Comparison of ENCODE assay signal across 37 cellular contexts in genomic region chr6:69935079-69935478, GRCh38.
"Had no signal": no experiment of that assay in that cellular context is flagged by ENCODE, and none has a peak within 500 bp of the region (broad histone marks: within the 10 kb centered on the region; RNA-seq: fewer than 3 reads in every experiment).

No MANE protein-coding gene starts in this region.

- H3K36me3 Mint-ChIP-seq: activated CD4-positive, alpha-beta memory T cell treated with anti-CD3 and anti-CD28 coated beads for 36 hours; activated naive CD8-positive, alpha-beta T cell treated with anti-CD3 and anti-CD28 coated beads for 36 hours had no signal

- H3K9me3 ChIP-seq: MG63, Peyer's patch, SJSA1 had no signal

- H3K27me3 ChIP-seq: brain microvascular endothelial cell, MG63, Peyer's patch, SJSA1 had no signal

- H3K4me1 ChIP-seq: Peyer's patch, SJSA1 had no signal

- H3K36me3 ChIP-seq: brain microvascular endothelial cell, MG63, Peyer's patch, SJSA1 had no signal

- H3K4me3 ChIP-seq: MG63, Peyer's patch, SJSA1 had no signal

- H3K9me3 Mint-ChIP-seq: activated B cell treated with CpG ODN at 0.5 μM for 24 hours; activated CD4-positive, alpha-beta memory T cell treated with anti-CD3 and anti-CD28 coated beads for 36 hours; activated naive CD8-positive, alpha-beta T cell treated with anti-CD3 and anti-CD28 coated beads for 36 hours; activated T-cell treated with anti-CD3 and anti-CD28 coated beads, Interleukin-2, amount 50 U/mL, for 4 hours had no signal

- H3K27me3 Mint-ChIP-seq: activated B cell treated with CpG ODN at 0.5 μM for 24 hours had no signal

- H3K27ac Mint-ChIP-seq: activated B cell treated with CpG ODN at 0.5 μM for 24 hours; activated CD4-positive, alpha-beta memory T cell treated with anti-CD3 and anti-CD28 coated beads for 36 hours; activated naive CD8-positive, alpha-beta T cell treated with anti-CD3 and anti-CD28 coated beads for 36 hours had no signal

- H3K27ac ChIP-seq: brain microvascular endothelial cell, Peyer's patch, SJSA1, VCaP had no signal

- H3K4me3 Mint-ChIP-seq: activated B cell treated with CpG ODN at 0.5 μM for 24 hours; activated CD4-positive, alpha-beta memory T cell treated with anti-CD3 and anti-CD28 coated beads for 36 hours; activated naive CD8-positive, alpha-beta T cell treated with anti-CD3 and anti-CD28 coated beads for 36 hours; activated T-cell treated with anti-CD3 and anti-CD28 coated beads, Interleukin-2, amount 50 U/mL, for 4 hours had no signal

- DNase-seq: activated B cell treated with CpG ODN at 0.5 μM for 24 hours; activated CD4-positive, alpha-beta memory T cell treated with anti-CD3 and anti-CD28 coated beads for 36 hours; activated CD4-positive, alpha-beta T cell treated with anti-CD3 and anti-CD28 coated beads for 4 hours; activated CD4-positive, alpha-beta T cell treated with anti-CD3 and anti-CD28 coated beads, Interleukin-2, amount 50 U/mL, for 1 hour; activated CD4-positive, CD25-positive, alpha-beta regulatory T cell treated with anti-CD3 and anti-CD28 coated beads, Interleukin-2, amount 50 U/mL, for 72 hours; activated CD8-positive, alpha-beta memory T cell treated with anti-CD3 and anti-CD28 coated beads, Interleukin-2, amount 50 U/mL, for 4 hours; activated effector memory CD4-positive, alpha-beta T cell treated with Interleukin-2 at 50 U/mL for 16 hours; activated naive CD4-positive, alpha-beta T cell treated with anti-CD3 and anti-CD28 coated beads, Interleukin-2, amount 50 U/mL, for 16 hours; activated naive CD8-positive, alpha-beta T cell treated with anti-CD3 and anti-CD28 coated beads for 36 hours; activated T-cell treated with anti-CD3 and anti-CD28 coated beads for 4 hours; activated T-cell treated with anti-CD3 and anti-CD28 coated beads, Interleukin-2, amount 50 U/mL, for 4 hours; amniotic stem cell; aorta; brain microvascular endothelial cell; central memory CD4-positive, alpha-beta T cell; Kasumi-1; MG63; NCI-H1048; NCI-H1105 treated with DMSO at 0.1 percent for 48 hours; NCI-H1436; NCI-H1694; NCI-H2029; NCI-H345; NCI-H510A; NCI-H526; NCI-H748 treated with DMSO at 0.1 percent for 48 hours; NK-92 treated with Interleukin-12 subunit alpha and Interleukin-12 subunit beta, amount 100 ng/mL, for 24 hours; PC-3; Peyer's patch; RPMI8226; SHP77 treated with DMSO at 0.1 percent for 48 hours; T-helper 1 cell; T-helper 2 cell; T-helper 9 cell had no signal

- ATAC-seq: activated T-cell treated with anti-CD3 and anti-CD28 coated beads, Interleukin-2, amount 50 U/mL, for 4 hours; PC-3; SK-N-SH treated with all-trans-retinoic acid at 6 μM for 48 hours had no signal
